Comparison of ENCODE assay signal across 8 cellular contexts in the genomic region with DNA sequence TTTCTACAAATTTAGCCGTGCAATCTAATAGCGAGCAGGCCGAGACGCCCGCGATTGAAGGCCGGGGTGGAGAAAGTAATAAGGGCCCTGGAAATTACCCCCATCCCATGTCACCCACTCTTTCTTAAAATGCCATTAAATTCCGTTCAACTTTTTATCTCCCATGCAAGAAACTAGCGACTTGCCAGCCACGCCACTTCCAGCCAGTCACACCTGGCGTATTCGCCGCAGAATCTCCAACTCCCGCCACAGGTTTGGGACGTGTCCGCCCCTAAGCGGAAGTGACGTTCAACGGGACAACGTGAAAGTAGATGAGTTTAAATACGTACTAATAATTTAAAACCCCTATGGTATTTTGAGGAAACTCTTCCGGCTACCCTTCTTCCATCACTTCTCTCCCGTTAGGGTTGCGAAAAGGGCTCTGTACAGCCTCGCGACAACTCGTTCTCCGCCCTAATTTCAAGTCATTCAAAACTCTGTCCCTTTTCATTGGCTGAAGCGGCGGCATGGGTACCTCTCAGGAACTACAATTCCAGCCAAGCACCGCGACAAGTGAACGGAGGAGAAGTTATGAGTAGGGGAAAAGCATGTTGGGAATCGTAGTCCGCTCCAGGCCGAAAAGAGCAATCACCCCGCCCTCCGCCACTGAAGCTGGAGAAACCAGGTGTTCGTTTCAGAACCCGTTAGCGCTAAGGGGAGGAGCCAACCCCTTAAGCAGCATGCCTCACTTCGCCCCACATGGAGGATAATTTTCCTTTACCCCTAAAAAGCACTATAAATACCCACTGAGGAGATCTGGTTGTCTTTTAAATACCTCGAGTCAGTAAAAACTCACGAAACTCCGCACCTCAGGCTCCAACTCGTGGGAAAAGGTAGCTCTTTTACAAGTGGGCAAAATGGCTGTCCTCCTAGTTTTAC.
A peak's percentile ranks its signal among the peaks of the same experiment; 100 is the strongest.
DNase-seq lines count a peak whose midpoint lies in the region; ATAC-seq and TF ChIP-seq lines count a peak whose summit lies in the region.

A gene (minus strand): TSS at position 906 of the 918 bp plus-strand sequence.

- peak; percentile 58 for TF ChIP-seq POLR2A in GM19193 (IDR thresholded peaks at IDR 0.05; ENCODE audit: extremely low read depth, insufficient read depth, insufficient read length)

- DNase-seq in AML-193 (lab: John Stamatoyannopoulos, UW) (peak; percentile 98), NCI-H446 treated with DMSO at 0.1 percent for 48 hours (lab: John Stamatoyannopoulos, UW) (peak; percentile 98), cerebellar cortex (ENCODE audit: low spot score) (peak; percentile 100), islet precursor cell (peak; percentile 99)
- peak; percentile 79 for DNase-seq in activated CD4-positive, CD25-positive, alpha-beta regulatory T cell treated with anti-CD3 and anti-CD28 coated beads, Interleukin-2, amount 50 U/mL, for 72 hours
- DNase-seq in stimulated activated CD4-positive, alpha-beta T cell treated with anti-CD3 and anti-CD28 coated beads, Interleukin-12 subunit alpha, Interleukin-12 subunit beta, amount 100 ng/mL, for 4 hours, result peak; percentile 86

- ATAC-seq in HG03378 (IDR thresholded peaks at IDR 0.05; ENCODE audit: unreplicated experiment), result peak; percentile 68

Comparison
In these comparisons a context has a peak if more than half of its experiments do, and no peak if none do; other contexts are left out.
1. Peak in every context shown above with its lines: DNase-seq and ATAC-seq.